ENCODE assay signal across 1 cellular context in genomic region chr9:121283856-121284732, GRCh38.
TF ChIP-seq lines count a peak whose summit lies in the region.

No MANE protein-coding gene starts in this region.

TF ChIP-seq in A549, 52 proteins besides CTCF, POLR2A, EP300 and RAD21 (continued from another document):
- TF ChIP-seq USF2 (IDR thresholded peaks at IDR 0.05) (no peak), BHLHE40 (IDR thresholded peaks at IDR 0.05; ENCODE audit: low read depth, low read length) (no peak)
